In genomic region chr5:31731710-31732301, GRCh38 we compare ENCODE assay signal across 1 cellular context.
TF ChIP-seq lines count a peak whose summit lies in the region.

No MANE protein-coding gene starts in this region.

TF ChIP-seq in WTC11, 78 proteins besides CTCF, POLR2A, EP300 and RAD21 (continued from another document):
- no peak for TF ChIP-seq PREB (CRISPR knock-in tag; IDR thresholded peaks at IDR 0.05; ENCODE audit: borderline replicate concordance)
- no peak for TF ChIP-seq ZNF232 (CRISPR knock-in tag; IDR thresholded peaks at IDR 0.05)
- no peak for TF ChIP-seq ETV6 (CRISPR knock-in tag; IDR thresholded peaks at IDR 0.05)
- TF ChIP-seq, protein P1, sequence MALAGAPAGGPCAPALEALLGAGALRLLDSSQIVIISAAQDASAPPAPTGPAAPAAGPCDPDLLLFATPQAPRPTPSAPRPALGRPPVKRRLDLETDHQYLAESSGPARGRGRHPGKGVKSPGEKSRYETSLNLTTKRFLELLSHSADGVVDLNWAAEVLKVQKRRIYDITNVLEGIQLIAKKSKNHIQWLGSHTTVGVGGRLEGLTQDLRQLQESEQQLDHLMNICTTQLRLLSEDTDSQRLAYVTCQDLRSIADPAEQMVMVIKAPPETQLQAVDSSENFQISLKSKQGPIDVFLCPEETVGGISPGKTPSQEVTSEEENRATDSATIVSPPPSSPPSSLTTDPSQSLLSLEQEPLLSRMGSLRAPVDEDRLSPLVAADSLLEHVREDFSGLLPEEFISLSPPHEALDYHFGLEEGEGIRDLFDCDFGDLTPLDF (CRISPR knock-in tag; IDR thresholded peaks at IDR 0.05), result no peak
- TF ChIP-seq, protein P2, sequence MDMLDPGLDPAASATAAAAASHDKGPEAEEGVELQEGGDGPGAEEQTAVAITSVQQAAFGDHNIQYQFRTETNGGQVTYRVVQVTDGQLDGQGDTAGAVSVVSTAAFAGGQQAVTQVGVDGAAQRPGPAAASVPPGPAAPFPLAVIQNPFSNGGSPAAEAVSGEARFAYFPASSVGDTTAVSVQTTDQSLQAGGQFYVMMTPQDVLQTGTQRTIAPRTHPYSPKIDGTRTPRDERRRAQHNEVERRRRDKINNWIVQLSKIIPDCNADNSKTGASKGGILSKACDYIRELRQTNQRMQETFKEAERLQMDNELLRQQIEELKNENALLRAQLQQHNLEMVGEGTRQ (CRISPR knock-in tag; IDR thresholded peaks at IDR 0.05), result no peak
- TF ChIP-seq SOX15 (CRISPR knock-in tag; IDR thresholded peaks at IDR 0.05), result no peak
TF ChIP-seq in WTC11: peak in this region for 0.
